18 cellular contexts compared by ENCODE assay signal in genomic region chr9:111067472-111067871, GRCh38. TPM values are rescaled to one million over a fixed set of nuclear protein-coding genes. Genes with fewer than 3 reads are reported as not detected.
DNase-seq lines count a peak whose midpoint lies in the region; TF ChIP-seq lines count a peak whose summit lies in the region.
"Had no signal": no experiment of that assay in that cellular context is flagged by ENCODE, and none has a peak within 500 bp of the region (broad histone marks: within the 10 kb centered on the region; RNA-seq: fewer than 3 reads in every experiment).

No MANE protein-coding gene starts in this region.

- no peaks in the 10 kb centered on the region for H3K9me3 Mint-ChIP-seq in mesothelial cell of epicardium

- TF ChIP-seq CTCF in dorsolateral prefrontal cortex (IDR thresholded peaks at IDR 0.05 in 54 of 56, conservative IDR thresholded peaks at IDR 0.05 in 2 of 56; ENCODE audit: low read depth in 1 of 56, partially characterized antibody in 56 of 56): no peak
- TF ChIP-seq CTCF in mesothelial cell of epicardium (IDR thresholded peaks at IDR 0.05; ENCODE audit: unreplicated experiment): no peak
- no peak for TF ChIP-seq CTCF in thyroid gland (IDR thresholded peaks at IDR 0.05)

- no peaks in the 10 kb centered on the region for H3K27me3 Mint-ChIP-seq in mesothelial cell of epicardium (ENCODE audit: low read depth)

- H3K4me1 Mint-ChIP-seq in mesothelial cell of epicardium: peaks cover 32% of the 10 kb centered on the region

- H3K4me3 Mint-ChIP-seq in mesothelial cell of epicardium: no peak overlapping the region
- H3K4me3 Mint-ChIP-seq: natural killer cell treated with Interleukin-12 subunit alpha and Interleukin-12 subunit beta and Interleukin-15 and Interleukin-18, amount 100 ng/mL, for 72 hours had no signal

- no peaks in the 10 kb centered on the region for H3K9me3 ChIP-seq in thyroid gland
- H3K9me3 ChIP-seq: gastroesophageal sphincter had no signal

- DNase-seq in OCI-M1 (lab: John Stamatoyannopoulos, UW) (peak; percentile 46), dorsolateral prefrontal cortex (no peak), mesothelial cell of epicardium (ENCODE audit: low spot score in 2 of 2, unreplicated experiment in 2 of 2) (no peak), thyroid gland (no peak), NCI-H1694 (lab: John Stamatoyannopoulos, UW) (no peak), DMS 273 treated with DMSO at 0.1 percent for 48 hours (lab: John Stamatoyannopoulos, UW) (no peak), NCI-H774 (lab: John Stamatoyannopoulos, UW) (no peak)
- DNase-seq: amniotic stem cell; cerebellar nuclear complex; IMR-90; MV-4-11; NCI-H2029 treated with DMSO at 0.1 percent for 48 hours; retina; stimulated activated CD4-positive, alpha-beta T cell treated with anti-CD3 and anti-CD28 coated beads, Interleukin-4, amount 100 ng/mL, for 1 hour; WERI-Rb-1 had no signal

- H3K36me3 ChIP-seq in thyroid gland: no peaks in the 10 kb centered on the region
- H3K36me3 ChIP-seq: gastroesophageal sphincter, WERI-Rb-1 had no signal

- WGBS in thyroid gland, 2 donors: 63 to 73% methylated on average over 4 of the region's 4 CpGs

- H3K27me3 ChIP-seq in dorsolateral prefrontal cortex (peaks cover 0 to 8% (median 0%) of the 10 kb centered on the region in 45 donors), thyroid gland (no peaks in the 10 kb centered on the region)
- H3K27me3 ChIP-seq: gastroesophageal sphincter had no signal

- no peak for TF ChIP-seq POLR2A in thyroid gland (IDR thresholded peaks at IDR 0.05)

- H3K4me3 ChIP-seq in dorsolateral prefrontal cortex: peak overlapping the region in 31 of 59 donors; percentile 0 to 52 (median 17)
- H3K4me3 ChIP-seq in thyroid gland (replicated peaks in 1 of 3): no peak overlapping the region
- H3K4me3 ChIP-seq: gastroesophageal sphincter, lung had no signal

- H3K27ac ChIP-seq in dorsolateral prefrontal cortex (peak overlapping the region in 25 of 59 donors; percentile 4 to 74 (median 43)), thyroid gland (peak overlapping the region in 2 of 3 donors; percentile 42 to 61)
- H3K27ac ChIP-seq: WERI-Rb-1 had no signal

- peak overlapping the region; percentile 75 for H3K27ac Mint-ChIP-seq in mesothelial cell of epicardium
- H3K27ac Mint-ChIP-seq: natural killer cell treated with Interleukin-12 subunit alpha and Interleukin-12 subunit beta and Interleukin-15 and Interleukin-18, amount 100 ng/mL, for 72 hours had no signal

- H3K4me1 ChIP-seq in thyroid gland: no peaks in the 10 kb centered on the region

- intact Hi-C loops in dorsolateral prefrontal cortex (cut with DNase I) (no loop called here), thyroid gland (cut with DNase I) (no loop called here)

- H3K36me3 Mint-ChIP-seq in mesothelial cell of epicardium: no peaks in the 10 kb centered on the region
- H3K36me3 Mint-ChIP-seq: natural killer cell treated with Interleukin-12 subunit alpha and Interleukin-12 subunit beta and Interleukin-15 and Interleukin-18, amount 100 ng/mL, for 72 hours had no signal

RNA-seq across cellular contexts. Expression of gene LPAR1, which starts 29.2 kb away (rescaled TPM):
- total RNA-seq in dorsolateral prefrontal cortex (100 to 1,000 TPM in 71 of 120 experiments, 10 to 100 TPM in 49; 29.8 to 457 (median 110) TPM), mesothelial cell of epicardium (34.3 to 40.3 TPM (median 39.6 TPM) in 3 replicates), thyroid gland (10 to 100 TPM; 40.8 to 98.5 (median 56.4) TPM)

Comparison
In these comparisons a context has a peak if more than half of its experiments do, and no peak if none do; other contexts are left out.
1. H3K4me3 ChIP-seq: peak in dorsolateral prefrontal cortex (31 of 59); none in thyroid gland (0 of 3).